Comparison of ENCODE assay signal across 15 cellular contexts in the genomic region with DNA sequence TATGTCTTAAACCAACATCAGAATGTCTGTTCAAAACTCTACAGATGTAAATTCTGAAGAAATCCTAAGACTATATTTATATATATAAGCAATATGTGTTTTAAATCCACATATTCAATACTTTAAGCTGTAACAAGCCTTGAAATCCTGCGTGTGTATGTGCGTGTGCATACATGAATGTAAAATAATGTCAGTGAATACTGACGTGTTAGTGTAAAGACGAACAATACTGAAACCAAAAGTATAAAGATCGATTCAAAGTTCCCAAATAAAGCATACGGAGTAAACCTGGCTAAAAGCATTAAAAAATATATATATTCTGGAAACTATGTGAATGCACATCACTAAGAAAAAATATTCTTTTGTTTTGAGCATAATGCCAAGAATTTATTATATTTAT.
DNase-seq lines count a peak whose midpoint lies in the region; ATAC-seq and TF ChIP-seq lines count a peak whose summit lies in the region.
"Had no signal": no experiment of that assay in that cellular context is flagged by ENCODE, and none has a peak within 500 bp of the region (broad histone marks: within the 10 kb centered on the region; RNA-seq: fewer than 3 reads in every experiment).

No MANE protein-coding gene starts in this region.

- H3K4me1 ChIP-seq in PC-3 (ENCODE audit: insufficient read depth, low read length) (no peaks in the 10 kb centered on the region), esophagus squamous epithelium (no peaks in the 10 kb centered on the region), upper lobe of left lung (no peaks in the 10 kb centered on the region)

- H3K27ac ChIP-seq in PC-3 (ENCODE audit: low read length) = no peak overlapping the region
- H3K27ac ChIP-seq in esophagus squamous epithelium = no peak overlapping the region
- H3K27ac ChIP-seq in upper lobe of left lung = no peak overlapping the region

- no peaks in the 10 kb centered on the region for H3K27me3 Mint-ChIP-seq in HFFc6 (ENCODE audit: insufficient read depth)
- H3K27me3 Mint-ChIP-seq: T-helper 17 cell had no signal

- peak overlapping the region; percentile 14; the same call in 1 of the 2 replicates for H3K9ac ChIP-seq in PC-3 (ENCODE audit: low read length)
- H3K9ac ChIP-seq: SK-N-SH had no signal

- H3K4me1 Mint-ChIP-seq in HFFc6 (ENCODE audit: low read depth) = no peaks in the 10 kb centered on the region
- H3K4me1 Mint-ChIP-seq: T-helper 17 cell had no signal

- no peaks in the 10 kb centered on the region for H3K9me2 ChIP-seq in PC-3 (replicated peaks; ENCODE audit: low read length)
- H3K9me2 ChIP-seq: SK-N-SH had no signal

- 0 out of 2 replicates have a peak, but pooled peaks cover 5% of the 10 kb centered on the region for H3K36me3 Mint-ChIP-seq in HFFc6 (ENCODE audit: low read depth)
- H3K36me3 Mint-ChIP-seq: CD8-positive, alpha-beta T cell had no signal

- H3K27ac Mint-ChIP-seq in HFFc6 = no peak overlapping the region
- H3K27ac Mint-ChIP-seq: CD8-positive, alpha-beta T cell; T-helper 17 cell had no signal

- H3K27me3 ChIP-seq in PC-3 (ENCODE audit: low read length) (no peaks in the 10 kb centered on the region), esophagus squamous epithelium (no peaks in the 10 kb centered on the region), upper lobe of left lung (no peaks in the 10 kb centered on the region)

- peaks cover 9% of the 10 kb centered on the region; the same call in 1 of the 2 replicates for H3K9me3 ChIP-seq in PC-3 (ENCODE audit: low read length)
- no peaks in the 10 kb centered on the region for H3K9me3 ChIP-seq in esophagus squamous epithelium
- no peaks in the 10 kb centered on the region for H3K9me3 ChIP-seq in upper lobe of left lung

- CTCF ChIA-PET in PC-3 (lab: Charles Lee) = no interaction called here

- POLR2A ChIA-PET in PC-3 (lab: Charles Lee; ENCODE audit: unreplicated experiment) = no interaction called here

- no peaks in the 10 kb centered on the region for H3F3A ChIP-seq in PC-3 (ENCODE audit: low read length, unreplicated experiment)

- ATAC-seq in PC-3 (no peak), upper lobe of left lung (ENCODE audit: low FRiP score in 2 of 2) (no peak)
- ATAC-seq: CD8-positive, alpha-beta T cell; HCT116; T-helper 17 cell had no signal

- BruUV-seq in PC-3 (replicated peaks; lab: Mats Ljungman, UMichigan) = no TSS peak

- no peak for TF ChIP-seq POLR2A in NB4 (IDR thresholded peaks at IDR 0.05; ENCODE audit: extremely low read depth, insufficient read length)
- TF ChIP-seq POLR2A in esophagus squamous epithelium (IDR thresholded peaks at IDR 0.05) = no peak
- TF ChIP-seq POLR2A in upper lobe of left lung (IDR thresholded peaks at IDR 0.05) = no peak

- TF ChIP-seq EP300 in upper lobe of left lung (IDR thresholded peaks at IDR 0.05) = no peak

- DNase-seq in HFFc6 (no peak), NB4 (ENCODE audit: low read depth) (peak; percentile 14), PC-3 (no peak), esophagus squamous epithelium (lab: John Stamatoyannopoulos, UW) (no peak), NCI-H526 (lab: John Stamatoyannopoulos, UW) (no peak), GOT3 (lab: John Stamatoyannopoulos, UW) (no peak), upper lobe of left lung (no peak)
- DNase-seq: CD8-positive, alpha-beta T cell; Kasumi-1; NCI-H1048; NCI-H1694 treated with DMSO at 0.1 percent for 48 hours; NCI-H748 treated with DMSO at 0.1 percent for 48 hours; SK-N-SH; T-helper 17 cell had no signal

- TF ChIP-seq CTCF in HFFc6 (IDR thresholded peaks at IDR 0.05) = no peak
- no peak for TF ChIP-seq CTCF in NB4 (IDR thresholded peaks at IDR 0.05; ENCODE audit: low read depth, low read length)
- no peak for TF ChIP-seq CTCF in PC-3 (conservative IDR thresholded peaks at IDR 0.05; ENCODE audit: low read depth, low read length)
- TF ChIP-seq CTCF in esophagus squamous epithelium (IDR thresholded peaks at IDR 0.05) = no peak
- no peak for TF ChIP-seq CTCF in upper lobe of left lung (IDR thresholded peaks at IDR 0.05)

- intact Hi-C loops in PC-3 (cut with micrococcal nuclease) (no loop called here), esophagus squamous epithelium (cut with DNase I) (no loop called here)

- peak overlapping the region; percentile 69 for H3K4me2 ChIP-seq in PC-3 (ENCODE audit: low read length)
- H3K4me2 ChIP-seq: SK-N-SH had no signal

- H4K20me1 ChIP-seq in PC-3 (ENCODE audit: low read length) = no peaks in the 10 kb centered on the region

- H3K4me3 Mint-ChIP-seq in HFFc6 = peak overlapping the region; percentile 62; the same call in 1 of the 2 replicates
- H3K4me3 Mint-ChIP-seq: CD8-positive, alpha-beta T cell; T-helper 17 cell had no signal

- H2AFZ ChIP-seq in PC-3 (ENCODE audit: low read length) = peak overlapping the region; percentile 89

- WGBS in esophagus squamous epithelium, 2 donors = 69 to 70% methylated on average over 6 of the region's 6 CpGs
- 94 to 99% methylated on average over 6 of the region's 6 CpGs for WGBS in upper lobe of left lung, 2 donors

- peak overlapping the region; percentile 63 for H3K4me3 ChIP-seq in NB4 (ENCODE audit: low read depth, low read length)
- peak overlapping the region; percentile 63 for H3K4me3 ChIP-seq in PC-3 (ENCODE audit: low read length)
- H3K4me3 ChIP-seq in esophagus squamous epithelium = peak overlapping the region in 3 of 4 donors; percentile 10 to 24 (median 11)
- H3K4me3 ChIP-seq in upper lobe of left lung = no peak overlapping the region

- H3K36me3 ChIP-seq in PC-3 (ENCODE audit: low read depth, low read length) = no peaks in the 10 kb centered on the region
- H3K36me3 ChIP-seq in esophagus squamous epithelium = no peaks in the 10 kb centered on the region
- no peaks in the 10 kb centered on the region for H3K36me3 ChIP-seq in upper lobe of left lung

- no peaks in the 10 kb centered on the region for H3K79me2 ChIP-seq in PC-3 (ENCODE audit: low read length)

- H3K9me3 Mint-ChIP-seq in HFFc6 = peaks cover 36% of the 10 kb centered on the region

Comparison
In these comparisons a context has a peak if more than half of its experiments do, and no peak if none do; other contexts are left out.
1. H3K4me3 ChIP-seq: peak in NB4 (single experiment), PC-3 (single experiment) and esophagus squamous epithelium (3 of 4); none in upper lobe of left lung (0 of 4).